In the genomic region with DNA sequence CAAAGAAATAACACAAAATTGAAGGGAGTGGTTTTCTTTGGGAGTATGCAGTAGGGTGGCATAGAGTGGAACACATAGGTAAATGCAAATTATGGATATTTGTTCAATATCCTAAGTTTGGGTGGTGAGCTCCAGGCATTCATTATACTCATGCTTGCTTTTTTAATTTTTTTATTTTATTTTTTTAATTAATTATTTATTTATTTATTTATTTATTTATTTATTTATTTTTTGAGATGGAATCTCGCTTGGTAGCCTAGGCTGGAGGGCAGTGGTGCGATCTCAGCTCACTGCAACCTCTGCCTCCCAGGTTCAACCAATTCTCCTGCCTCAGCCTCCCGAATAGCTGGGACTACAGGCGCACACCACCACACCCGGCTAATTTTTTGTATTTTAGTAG, we compare ENCODE assay signal across 3 cellular contexts.
DNase-seq lines count a peak whose midpoint lies in the region; ATAC-seq, FAIRE-seq and TF ChIP-seq lines count a peak whose summit lies in the region.
"Not testable (repeated sequence)": the region's sequence is repeated elsewhere in the genome, so short reads cannot be mapped to it uniquely, and the experiment has no call there.

No MANE protein-coding gene starts in this region.

- TF ChIP-seq CTCF in A549 (IDR thresholded peaks at IDR 0.05); HEK293 (tag by site-specific recombination; IDR thresholded peaks at IDR 0.05); cardiac muscle cell (IDR thresholded peaks at IDR 0.05; ENCODE audit: low read depth, low read length): not testable (repeated sequence)

- not testable (repeated sequence) for TF ChIP-seq RAD21 in A549 (conservative IDR thresholded peaks at IDR 0.05 in 1 of 2, IDR thresholded peaks at IDR 0.05 in 1 of 2)

- ATAC-seq in A549 = not testable (repeated sequence)

- H3K9me3 ChIP-seq in A549; HEK293 (ENCODE audit: control insufficient read depth, insufficient read depth, low read depth, low read length); cardiac muscle cell (ENCODE audit: low read depth): not testable (repeated sequence)

- POLR2A ChIA-PET in A549 (lab: Yijun Ruan, JAX); HEK293 (lab: Yijun Ruan, JAX): not testable (repeated sequence)

- H3K4me3 ChIP-seq in A549; HEK293 (ENCODE audit: low read depth, low read length); cardiac muscle cell: not testable (repeated sequence)

- FAIRE-seq in A549 (lab: Jason Lieb, UNC) = not testable (repeated sequence)

- H3K27ac ChIP-seq in A549; HEK293 (ENCODE audit: extremely low read depth, low read depth, low read length): not testable (repeated sequence)
- peak overlapping the region; percentile 99 for H3K27ac ChIP-seq in cardiac muscle cell

- CTCF ChIA-PET in A549 (lab: Yijun Ruan, JAX) = not testable (repeated sequence)
- CTCF ChIA-PET in HEK293 (lab: Yijun Ruan, JAX) = interaction anchor here (0.7 kb wide), 1 partner anchor 91 kb away, joined by 3 read pairs; no protein-coding TSS in a partner anchor

- WGBS in A549 (ENCODE audit: missing lambda C conversion rate) = 83% methylated on average over 5 of the region's 5 CpGs

- not testable (repeated sequence) for H3K27me3 ChIP-seq in cardiac muscle cell

- TF ChIP-seq EP300 in A549 (IDR thresholded peaks at IDR 0.05) = not testable (repeated sequence)

- TF ChIP-seq POLR2A in A549 (IDR thresholded peaks at IDR 0.05; ENCODE audit: low read length) = not testable (repeated sequence)

- H3K36me3 ChIP-seq in HEK293 (ENCODE audit: control insufficient read depth in 2 of 2, insufficient read depth in 1 of 2, low read length in 2 of 2); cardiac muscle cell: not testable (repeated sequence)

- H3K4me1 ChIP-seq in A549 (peaks cover 35% of the 10 kb centered on the region), cardiac muscle cell (ENCODE audit: low read depth) (peaks cover 66% of the 10 kb centered on the region)
- H3K4me1 ChIP-seq in HEK293 (ENCODE audit: control insufficient read depth, insufficient read depth, low read length) = not testable (repeated sequence)

- not testable (repeated sequence) for H3K4me2 ChIP-seq in A549

- DNase-seq in A549 (ENCODE audit: low read depth in 1 of 2, low spot score in 1 of 2); cardiac muscle cell (ENCODE audit: low read depth in 1 of 2, low spot score in 1 of 2): not testable (repeated sequence)

TF ChIP-seq in A549, 52 proteins besides CTCF, POLR2A, EP300 and RAD21:
- TF ChIP-seq ZC3H11A (IDR thresholded peaks at IDR 0.05) = peak; percentile 36; the same call in 1 of the 2 replicates

TF ChIP-seq in HEK293, 187 proteins besides CTCF, POLR2A, EP300 and RAD21 (continues in another document):
- TF ChIP-seq ZNF555 (tag by site-specific recombination; conservative IDR thresholded peaks at IDR 0.05) (peak; percentile 94), ZBTB1 (tag by site-specific recombination; IDR thresholded peaks at IDR 0.05) (0 out of 2 replicates have a peak, but pooled peaks have one; percentile 25), ZNF518A (tag by site-specific recombination; conservative IDR thresholded peaks at IDR 0.05; ENCODE audit: low read depth) (peak; percentile 93), ZXDB (tag by site-specific recombination; IDR thresholded peaks at IDR 0.05) (peak; percentile 72), ZNF140 (tag by site-specific recombination; IDR thresholded peaks at IDR 0.05) (peak; percentile 59), ZNF341 (tag by site-specific recombination; IDR thresholded peaks at IDR 0.05; ENCODE audit: low read depth) (peak; percentile 23; the same call in 1 of the 2 replicates), ZNF664 (tag by site-specific recombination; IDR thresholded peaks at IDR 0.05) (peak; percentile 76; the same call in 1 of the 2 replicates), ZNF266 (tag by site-specific recombination; IDR thresholded peaks at IDR 0.05; ENCODE audit: low read depth) (0 out of 2 replicates have a peak, but pooled peaks have one; percentile 45), ZNF629 (tag by site-specific recombination; IDR thresholded peaks at IDR 0.05) (peak; percentile 57), ZNF292 (tag by site-specific recombination; IDR thresholded peaks at IDR 0.05; ENCODE audit: borderline replicate concordance, low read depth) (0 out of 2 replicates have a peak, but pooled peaks have one; percentile 18), ZNF404 (tag by site-specific recombination; IDR thresholded peaks at IDR 0.05) (0 out of 2 replicates have a peak, but pooled peaks have one; percentile 22), ZNF529 (tag by site-specific recombination; IDR thresholded peaks at IDR 0.05; ENCODE audit: insufficient replicate concordance) (peak; percentile 59), SP3 (tag by site-specific recombination; IDR thresholded peaks at IDR 0.05) (peak; percentile 21; the same call in 1 of the 2 replicates), ZNF426 (tag by site-specific recombination; IDR thresholded peaks at IDR 0.05) (peak; percentile 92), ZFP37 (tag by site-specific recombination; IDR thresholded peaks at IDR 0.05) (peak; percentile 59; the same call in 1 of the 2 replicates), MZF1 (tag by site-specific recombination; IDR thresholded peaks at IDR 0.05; ENCODE audit: borderline replicate concordance) (peak; percentile 47; the same call in 1 of the 2 replicates), GFI1B (tag by site-specific recombination; IDR thresholded peaks at IDR 0.05) (peak; percentile 67; the same call in 1 of the 2 replicates), ZNF623 (tag by site-specific recombination; IDR thresholded peaks at IDR 0.05) (peak; percentile 78), ZNF394 (tag by site-specific recombination; IDR thresholded peaks at IDR 0.05; ENCODE audit: borderline replicate concordance) (peak; percentile 92), ZNF560 (tag by site-specific recombination; IDR thresholded peaks at IDR 0.05; ENCODE audit: borderline replicate concordance) (peak; percentile 81; the same call in 1 of the 2 replicates), ZNF433 (tag by site-specific recombination; IDR thresholded peaks at IDR 0.05; ENCODE audit: low read depth) (peak; percentile 79; the same call in 1 of the 2 replicates), ZNF510 (tag by site-specific recombination; IDR thresholded peaks at IDR 0.05; ENCODE audit: insufficient replicate concordance) (peak; percentile 85), ZNF654 (tag by site-specific recombination; IDR thresholded peaks at IDR 0.05; ENCODE audit: low read depth) (peak; percentile 19; the same call in 1 of the 2 replicates), ZNF558 (tag by site-specific recombination; IDR thresholded peaks at IDR 0.05) (peak; percentile 78; the same call in 1 of the 2 replicates)
- TF ChIP-seq, protein P1, sequence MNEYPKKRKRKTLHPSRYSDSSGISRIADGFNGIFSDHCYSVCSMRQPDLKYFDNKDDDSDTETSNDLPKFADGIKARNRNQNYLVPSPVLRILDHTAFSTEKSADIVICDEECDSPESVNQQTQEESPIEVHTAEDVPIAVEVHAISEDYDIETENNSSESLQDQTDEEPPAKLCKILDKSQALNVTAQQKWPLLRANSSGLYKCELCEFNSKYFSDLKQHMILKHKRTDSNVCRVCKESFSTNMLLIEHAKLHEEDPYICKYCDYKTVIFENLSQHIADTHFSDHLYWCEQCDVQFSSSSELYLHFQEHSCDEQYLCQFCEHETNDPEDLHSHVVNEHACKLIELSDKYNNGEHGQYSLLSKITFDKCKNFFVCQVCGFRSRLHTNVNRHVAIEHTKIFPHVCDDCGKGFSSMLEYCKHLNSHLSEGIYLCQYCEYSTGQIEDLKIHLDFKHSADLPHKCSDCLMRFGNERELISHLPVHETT (tag by site-specific recombination; IDR thresholded peaks at IDR 0.05) = 0 out of 2 replicates have a peak, but pooled peaks have one; percentile 27
